3 cellular contexts compared by ENCODE assay signal in the genomic region with DNA sequence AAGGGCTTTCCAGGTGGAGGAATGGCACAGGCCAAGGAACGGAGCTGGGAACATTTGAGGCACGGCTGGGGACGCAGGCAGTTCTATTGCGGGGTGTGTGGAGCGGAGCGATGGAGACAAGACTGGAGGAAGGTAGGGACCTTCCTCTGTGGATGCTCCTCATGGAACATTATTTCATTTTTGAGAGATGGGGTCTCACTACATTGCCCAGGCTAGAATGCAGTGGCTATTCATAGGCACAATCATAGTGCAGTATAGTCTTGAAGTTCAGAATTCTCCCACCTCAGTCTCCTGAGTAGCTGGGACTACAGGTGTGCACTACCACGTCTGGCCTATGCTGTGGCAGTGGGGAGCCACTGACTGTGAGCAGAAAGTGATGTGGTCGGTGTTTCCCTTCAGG.
TF ChIP-seq lines count a peak whose summit lies in the region.

No MANE protein-coding gene starts in this region.

TF ChIP-seq in HCT116, 20 proteins besides CTCF, POLR2A, EP300 and RAD21:
- TF ChIP-seq JUND (IDR thresholded peaks at IDR 0.05): no peak
- TF ChIP-seq EZH2 (IDR thresholded peaks at IDR 0.05): no peak
- no peak for TF ChIP-seq CEBPB (IDR thresholded peaks at IDR 0.05; ENCODE audit: low read depth)
- TF ChIP-seq TCF7L2 (IDR thresholded peaks at IDR 0.05; ENCODE audit: borderline replicate concordance, extremely low read depth, insufficient read depth, insufficient read length): no peak

TF ChIP-seq in IMR-90, 13 proteins besides CTCF, POLR2A, EP300 and RAD21:
- no peak for TF ChIP-seq MAZ (IDR thresholded peaks at IDR 0.05; ENCODE audit: borderline replicate concordance, low read depth, low read length)
- no peak for TF ChIP-seq BHLHE40 (IDR thresholded peaks at IDR 0.05; ENCODE audit: low read depth, low read length)
- TF ChIP-seq NFE2L2 (IDR thresholded peaks at IDR 0.05; ENCODE audit: low read depth, low read length): no peak
- TF ChIP-seq SMC3 (IDR thresholded peaks at IDR 0.05; ENCODE audit: low read depth, low read length): no peak
- no peak for TF ChIP-seq MAFK (IDR thresholded peaks at IDR 0.05; ENCODE audit: low read depth, low read length)
- TF ChIP-seq USF2 (IDR thresholded peaks at IDR 0.05; ENCODE audit: low read depth, low read length): no peak
- TF ChIP-seq CHD1 (IDR thresholded peaks at IDR 0.05; ENCODE audit: low read depth, low read length): no peak
- TF ChIP-seq FOS (IDR thresholded peaks at IDR 0.05; ENCODE audit: low read depth, low read length): no peak
- no peak for TF ChIP-seq CEBPB (IDR thresholded peaks at IDR 0.05; ENCODE audit: low read depth, low read length)
- TF ChIP-seq MXI1 (IDR thresholded peaks at IDR 0.05; ENCODE audit: borderline replicate concordance, low read depth, low read length): no peak
- TF ChIP-seq ELK1 (IDR thresholded peaks at IDR 0.05; ENCODE audit: borderline replicate concordance, low read depth, low read length): no peak
- no peak for TF ChIP-seq RFX5 (IDR thresholded peaks at IDR 0.05; ENCODE audit: low read depth, low read length)
- no peak for TF ChIP-seq RCOR1 (IDR thresholded peaks at IDR 0.05; ENCODE audit: insufficient replicate concordance, low read length)

TF ChIP-seq in K562, 482 proteins besides CTCF, POLR2A, EP300 and RAD21:
- TF ChIP-seq BCLAF1 (IDR thresholded peaks at IDR 0.05; ENCODE audit: borderline replicate concordance in 1 of 2, control insufficient read depth in 1 of 2, low read depth in 2 of 2, low read length in 1 of 2) (no peak), ZNF121 (CRISPR knock-in tag; conservative IDR thresholded peaks at IDR 0.05) (peak; percentile 80), LEF1 (IDR thresholded peaks at IDR 0.05) (no peak), ZNF408 (CRISPR knock-in tag; IDR thresholded peaks at IDR 0.05; ENCODE audit: low read depth) (no peak), CBX2 (IDR thresholded peaks at IDR 0.05; ENCODE audit: insufficient read depth, low read length, poor library complexity, severe bottlenecking) (no peak), MBD2 (IDR thresholded peaks at IDR 0.05; ENCODE audit: borderline replicate concordance, low read depth) (no peak)
- TF ChIP-seq, protein P1, sequence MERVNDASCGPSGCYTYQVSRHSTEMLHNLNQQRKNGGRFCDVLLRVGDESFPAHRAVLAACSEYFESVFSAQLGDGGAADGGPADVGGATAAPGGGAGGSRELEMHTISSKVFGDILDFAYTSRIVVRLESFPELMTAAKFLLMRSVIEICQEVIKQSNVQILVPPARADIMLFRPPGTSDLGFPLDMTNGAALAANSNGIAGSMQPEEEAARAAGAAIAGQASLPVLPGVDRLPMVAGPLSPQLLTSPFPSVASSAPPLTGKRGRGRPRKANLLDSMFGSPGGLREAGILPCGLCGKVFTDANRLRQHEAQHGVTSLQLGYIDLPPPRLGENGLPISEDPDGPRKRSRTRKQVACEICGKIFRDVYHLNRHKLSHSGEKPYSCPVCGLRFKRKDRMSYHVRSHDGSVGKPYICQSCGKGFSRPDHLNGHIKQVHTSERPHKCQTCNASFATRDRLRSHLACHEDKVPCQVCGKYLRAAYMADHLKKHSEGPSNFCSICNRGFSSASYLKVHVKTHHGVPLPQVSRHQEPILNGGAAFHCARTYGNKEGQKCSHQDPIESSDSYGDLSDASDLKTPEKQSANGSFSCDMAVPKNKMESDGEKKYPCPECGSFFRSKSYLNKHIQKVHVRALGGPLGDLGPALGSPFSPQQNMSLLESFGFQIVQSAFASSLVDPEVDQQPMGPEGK (CRISPR knock-in tag; IDR thresholded peaks at IDR 0.05; ENCODE audit: borderline replicate concordance): no peak
